ENCODE assay signal across 1 cellular context in genomic region chr6:106997392-106998257, GRCh38.
TF ChIP-seq lines count a peak whose summit lies in the region.

No MANE protein-coding gene starts in this region.

TF ChIP-seq in H1, 55 proteins besides CTCF, POLR2A, EP300 and RAD21 (continued from another document):
- no peak for TF ChIP-seq SAP30 (IDR thresholded peaks at IDR 0.05; ENCODE audit: insufficient read depth, insufficient replicate concordance, low read length)
- TF ChIP-seq, protein P1, sequence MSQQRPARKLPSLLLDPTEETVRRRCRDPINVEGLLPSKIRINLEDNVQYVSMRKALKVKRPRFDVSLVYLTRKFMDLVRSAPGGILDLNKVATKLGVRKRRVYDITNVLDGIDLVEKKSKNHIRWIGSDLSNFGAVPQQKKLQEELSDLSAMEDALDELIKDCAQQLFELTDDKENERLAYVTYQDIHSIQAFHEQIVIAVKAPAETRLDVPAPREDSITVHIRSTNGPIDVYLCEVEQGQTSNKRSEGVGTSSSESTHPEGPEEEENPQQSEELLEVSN (IDR thresholded peaks at IDR 0.05): peak; percentile 12; the same call in 1 of the 2 replicates
